8 cellular contexts compared by ENCODE assay signal in genomic region chr14:76546426-76547221, GRCh38.
DNase-seq lines count a peak whose midpoint lies in the region; ATAC-seq, FAIRE-seq and TF ChIP-seq lines count a peak whose summit lies in the region.

No MANE protein-coding gene starts in this region.

- FAIRE-seq in GM12892 (lab: Jason Lieb, UNC) (no peak), endothelial cell of umbilical vein (lab: Jason Lieb, UNC) (peak; percentile 64)

- no peaks in the 10 kb centered on the region for H3K9me1 ChIP-seq in endothelial cell of umbilical vein (replicated peaks; ENCODE audit: control insufficient read depth, extremely low read depth, insufficient read depth, low read length)

- H3K79me2 ChIP-seq in endothelial cell of umbilical vein (ENCODE audit: control insufficient read depth, insufficient read depth, low read length): no peaks in the 10 kb centered on the region

- H3K4me3 Mint-ChIP-seq in stimulated activated effector memory CD8-positive, alpha-beta T cell treated with anti-CD3 and anti-CD28 coated beads, Interleukin-12 subunit alpha, Interleukin-12 subunit beta, amount 100 ng/mL, for 72 hours: no peak overlapping the region

- no peak overlapping the region for H3K4me2 ChIP-seq in endothelial cell of umbilical vein (ENCODE audit: insufficient read depth, low read length)

- no peaks in the 10 kb centered on the region for H3K9me3 ChIP-seq in endothelial cell of umbilical vein (replicated peaks; ENCODE audit: control insufficient read depth, insufficient read depth, low read length)

- no peaks in the 10 kb centered on the region for H3K36me3 Mint-ChIP-seq in stimulated activated effector memory CD8-positive, alpha-beta T cell treated with anti-CD3 and anti-CD28 coated beads, Interleukin-12 subunit alpha, Interleukin-12 subunit beta, amount 100 ng/mL, for 72 hours

- no peak overlapping the region for H2AFZ ChIP-seq in endothelial cell of umbilical vein (ENCODE audit: low read depth, low read length)

- H4K20me1 ChIP-seq in endothelial cell of umbilical vein (replicated peaks; ENCODE audit: control insufficient read depth, extremely low read depth, insufficient read depth, low read length): no peaks in the 10 kb centered on the region

- dilution Hi-C loops in endothelial cell of umbilical vein (cut with MboI; ENCODE audit: extremely low pct_ligation_motif_present, low sequenced_read_pairs): no loop called here

- no peaks in the 10 kb centered on the region for H3K27me3 ChIP-seq in endothelial cell of umbilical vein (ENCODE audit: control insufficient read depth in 2 of 2, insufficient read depth in 2 of 2, low read length in 2 of 2)

- TF ChIP-seq POLR2A in GM12892 (IDR thresholded peaks at IDR 0.05; ENCODE audit: low read depth, low read length) (no peak), endothelial cell of umbilical vein (IDR thresholded peaks at IDR 0.05; ENCODE audit: low read depth, low read length) (no peak)

- no peak overlapping the region for H3K4me3 ChIP-seq in endothelial cell of umbilical vein (replicated peaks in 1 of 3; ENCODE audit: insufficient read depth in 1 of 3, low read depth in 1 of 3, low read length in 3 of 3)

- no peaks in the 10 kb centered on the region for H3K36me3 ChIP-seq in endothelial cell of umbilical vein (ENCODE audit: control insufficient read depth in 2 of 2, extremely low read depth in 1 of 2, insufficient read depth in 2 of 2, low read length in 2 of 2)

- DNase-seq in GM12892 (ENCODE audit: insufficient read length) (peak; percentile 19), NCI-H748 treated with DMSO at 0.1 percent for 48 hours (lab: John Stamatoyannopoulos, UW) (peak; percentile 37), endothelial cell of umbilical vein (ENCODE audit: low read depth, low spot score) (peak; percentile 19), activated gamma-delta T cell treated with Interleukin-2 at 50 U/mL for 16 hours (no peak)
- peak in 1 of 2 donors; percentile 49 for DNase-seq in stimulated activated effector memory CD8-positive, alpha-beta T cell treated with anti-CD3 and anti-CD28 coated beads, Interleukin-12 subunit alpha, Interleukin-12 subunit beta, amount 100 ng/mL, for 72 hours (ENCODE audit: low spot score in 2 of 2)
- DNase-seq in stimulated activated CD4-positive, alpha-beta T cell treated with anti-CD3 and anti-CD28 coated beads, Interleukin-12 subunit alpha, Interleukin-12 subunit beta, amount 100 ng/mL, for 4 hours: no peak

- intact Hi-C loops in endothelial cell of umbilical vein (cut with micrococcal nuclease): loop anchor here (2.0 kb wide), 1 partner anchor 90 kb away; no protein-coding TSS in a partner anchor

- H3K9ac ChIP-seq in endothelial cell of umbilical vein (replicated peaks; ENCODE audit: extremely low read depth, insufficient read depth, low read length): no peak overlapping the region

- TF ChIP-seq CTCF in C4-2B (conservative IDR thresholded peaks at IDR 0.05) (peak; percentile 75), endothelial cell of umbilical vein (IDR thresholded peaks at IDR 0.05; ENCODE audit: extremely low read depth in 1 of 2, insufficient read depth in 1 of 2, low read depth in 1 of 2, low read length in 2 of 2) (peak; percentile 44 to 53)

- no peak overlapping the region for H3K27ac Mint-ChIP-seq in stimulated activated effector memory CD8-positive, alpha-beta T cell treated with anti-CD3 and anti-CD28 coated beads, Interleukin-12 subunit alpha, Interleukin-12 subunit beta, amount 100 ng/mL, for 72 hours

- CTCF ChIA-PET in endothelial cell of umbilical vein (lab: Charles Lee): no interaction called here

- peak; percentile 38 for ATAC-seq in stimulated activated effector memory CD8-positive, alpha-beta T cell treated with anti-CD3 and anti-CD28 coated beads, Interleukin-12 subunit alpha, Interleukin-12 subunit beta, amount 100 ng/mL, for 72 hours
- ATAC-seq in GM19467 (IDR thresholded peaks at IDR 0.05; ENCODE audit: unreplicated experiment): no peak

- no peaks in the 10 kb centered on the region for H3K4me1 Mint-ChIP-seq in stimulated activated effector memory CD8-positive, alpha-beta T cell treated with anti-CD3 and anti-CD28 coated beads, Interleukin-12 subunit alpha, Interleukin-12 subunit beta, amount 100 ng/mL, for 72 hours

- H3K4me1 ChIP-seq in endothelial cell of umbilical vein (ENCODE audit: control insufficient read depth, extremely low read depth, insufficient read depth, low read length): no peaks in the 10 kb centered on the region

- POLR2A ChIA-PET in endothelial cell of umbilical vein (lab: Charles Lee): no interaction called here

- BruUV-seq in endothelial cell of umbilical vein (replicated peaks; lab: Mats Ljungman, UMichigan): no TSS peak

- H3K27ac ChIP-seq in C4-2B: no peak overlapping the region
- H3K27ac ChIP-seq in endothelial cell of umbilical vein (ENCODE audit: insufficient read depth, low read depth, low read length): no peak overlapping the region

- no peaks in the 10 kb centered on the region for H3K9me3 Mint-ChIP-seq in stimulated activated effector memory CD8-positive, alpha-beta T cell treated with anti-CD3 and anti-CD28 coated beads, Interleukin-12 subunit alpha, Interleukin-12 subunit beta, amount 100 ng/mL, for 72 hours

TF ChIP-seq in endothelial cell of umbilical vein, 7 proteins besides CTCF, POLR2A, EP300 and RAD21:
- TF ChIP-seq MYC (IDR thresholded peaks at IDR 0.05; ENCODE audit: low read depth, low read length) (no peak), POLR2AphosphoS5 (IDR thresholded peaks at IDR 0.05; ENCODE audit: insufficient read depth, low read depth, low read length) (no peak), EZH2 (IDR thresholded peaks at IDR 0.05; ENCODE audit: borderline replicate concordance, low read depth, low read length, severe bottlenecking) (no peak), JUN (IDR thresholded peaks at IDR 0.05; ENCODE audit: borderline replicate concordance, insufficient read depth, insufficient read length, low read depth) (no peak), MAX (IDR thresholded peaks at IDR 0.05; ENCODE audit: insufficient read depth, insufficient read length) (no peak), FOS (IDR thresholded peaks at IDR 0.05; ENCODE audit: borderline replicate concordance, insufficient read depth, low read length) (no peak), GATA2 (IDR thresholded peaks at IDR 0.05; ENCODE audit: insufficient read depth, insufficient read length, low read depth, low read length) (no peak)

Comparison
In these comparisons a context has a peak if more than half of its experiments do, and no peak if none do; other contexts are left out.
1. DNase-seq: peak in GM12892 (single experiment), NCI-H748 treated with DMSO at 0.1 percent for 48 hours (single experiment) and endothelial cell of umbilical vein (single experiment); none in activated gamma-delta T cell treated with Interleukin-2 at 50 U/mL for 16 hours (single experiment) and stimulated activated CD4-positive, alpha-beta T cell treated with anti-CD3 and anti-CD28 coated beads, Interleukin-12 subunit alpha, Interleukin-12 subunit beta, amount 100 ng/mL, for 4 hours (single experiment).